In genomic region chr6:129981598-129981997, GRCh38 we compare ENCODE assay signal across 15 cellular contexts. TPM values are rescaled to one million over a fixed set of nuclear protein-coding genes. Genes with fewer than 3 reads are reported as not detected.
DNase-seq lines count a peak whose midpoint lies in the region; ATAC-seq, FAIRE-seq and TF ChIP-seq lines count a peak whose summit lies in the region.
"Had no signal": no experiment of that assay in that cellular context is flagged by ENCODE, and none has a peak within 500 bp of the region (broad histone marks: within the 10 kb centered on the region; RNA-seq: fewer than 3 reads in every experiment).

No MANE protein-coding gene starts in this region.

- no peaks in the 10 kb centered on the region; the same call in 2 of the 3 replicates for H3K9me3 ChIP-seq in GM12878 (replicated peaks; ENCODE audit: control insufficient read depth, insufficient read depth, low read length)
- peaks cover 3% of the 10 kb centered on the region for H3K9me3 ChIP-seq in mucosa of descending colon

- no peak overlapping the region for H3K27ac ChIP-seq in GM12878 (ENCODE audit: control insufficient read depth, insufficient read depth)

- peak; percentile 30; the same call in 1 of the 2 replicates for TF ChIP-seq RAD21 in GM12878 (IDR thresholded peaks at IDR 0.05; ENCODE audit: insufficient read depth, low read depth, low read length)

- SMC1A ChIA-PET in GM12878 (lab: Charles Lee; ENCODE audit: uncharacterized antibody, unreplicated experiment) = interaction anchor here (1.0 to 2.5 kb wide), 9 partner anchors 12 to 482 kb away, joined by 3 to 10 read pairs (median 6); no protein-coding TSS in a partner anchor

- H3K9ac ChIP-seq in GM12878 (ENCODE audit: control insufficient read depth, insufficient read depth, low read length) = no peak overlapping the region

- POLR2A ChIA-PET in GM12878 (lab: Charles Lee) = no interaction called here

- ATAC-seq in GM12878 (peak; percentile 49; the same call in 2 of the 3 replicates), GM18520 (IDR thresholded peaks at IDR 0.05; ENCODE audit: unreplicated experiment) (no peak), GM19351 (IDR thresholded peaks at IDR 0.05; ENCODE audit: unreplicated experiment) (no peak), mucosa of descending colon (no peak)
- ATAC-seq: T-helper 17 cell had no signal

- DNase-seq in Daoy (ENCODE audit: low read depth) (peak; percentile 11), GM12878 (ENCODE audit: low read depth, low spot score) (no peak), kidney glomerular epithelial cell (lab: John Stamatoyannopoulos, UW) (peak; percentile 18), NCI-H2081 treated with DMSO at 0.1 percent for 48 hours (lab: John Stamatoyannopoulos, UW) (no peak), mucosa of descending colon (no peak)
- DNase-seq: activated naive CD4-positive, alpha-beta T cell treated with anti-CD3 and anti-CD28 coated beads, Interleukin-2, amount 10 ng/mL, durations not matched to agents 7 days and 5 days; hypothalamus; NCI-H1417 treated with DMSO at 0.1 percent for 48 hours; NCI-H748 treated with DMSO at 0.1 percent for 48 hours; posterior cingulate gyrus; stimulated activated CD4-positive, alpha-beta T cell treated with anti-CD3 and anti-CD28 coated beads, Interleukin-2, amount 100 ng/mL, for 48 hours; T-helper 17 cell had no signal

- RAD21 ChIA-PET in GM12878 (lab: Charles Lee; ENCODE audit: unreplicated experiment) = interaction anchor here (0.7 to 1.8 kb wide), 6 partner anchors 40 to 611 kb away, joined by 3 to 10 read pairs (median 5); no protein-coding TSS in a partner anchor

- TF ChIP-seq CTCF in LNCAP (IDR thresholded peaks at IDR 0.05) (peak; percentile 61), GM12878 (IDR thresholded peaks at IDR 0.05 in 2 of 3, conservative IDR thresholded peaks at IDR 0.05 in 1 of 3; ENCODE audit: control insufficient read depth in 2 of 3, extremely low read depth in 1 of 3, insufficient read depth in 1 of 3, low read depth in 3 of 3, low read length in 3 of 3) (peak in 1 of 3 experiments; percentile 33; a peak in 1 of 6 replicates), mucosa of descending colon (IDR thresholded peaks at IDR 0.05) (no peak)

- no peaks in the 10 kb centered on the region; a peak in 1 of 4 replicates for H3K27me3 ChIP-seq in GM12878 (replicated peaks in 1 of 2; ENCODE audit: control insufficient read depth in 2 of 2, insufficient read depth in 2 of 2, low read length in 1 of 2)

- H4K20me1 ChIP-seq in GM12878 (ENCODE audit: control insufficient read depth, insufficient read depth) = no peaks in the 10 kb centered on the region

- H2AFZ ChIP-seq in GM12878 (ENCODE audit: control insufficient read depth, low read depth, low read length) = no peak overlapping the region

- no peak overlapping the region for H3K4me2 ChIP-seq in GM12878 (ENCODE audit: control insufficient read depth, insufficient read depth)

- H3K36me3 ChIP-seq in GM12878 (ENCODE audit: control insufficient read depth in 2 of 2, insufficient read depth in 2 of 2, low read length in 1 of 2) = no peaks in the 10 kb centered on the region
- H3K36me3 ChIP-seq in mucosa of descending colon (ENCODE audit: low read depth) = no peaks in the 10 kb centered on the region

- TF ChIP-seq EP300 in GM12878 (IDR thresholded peaks at IDR 0.05; ENCODE audit: borderline replicate concordance in 1 of 2, control insufficient read depth in 1 of 2, low read depth in 2 of 2, low read length in 2 of 2) = no peak

- no peaks in the 10 kb centered on the region for H3K79me2 ChIP-seq in GM12878 (ENCODE audit: control insufficient read depth, insufficient read depth, low read length)

- no peak for TF ChIP-seq POLR2A in GM12878 (IDR thresholded peaks at IDR 0.05; ENCODE audit: low read depth, low read length)

- in situ Hi-C loops in GM12878 (cut with MboI) = no loop called here

- 24% methylated on average over 2 of the region's 2 CpGs for WGBS in GM12878 (ENCODE audit: insufficient coverage, insufficient replicate concordance, low lambda C conversion rate, missing lambda C conversion rate)

- CTCF ChIA-PET in GM12878 (lab: Yijun Ruan, JAX) = interaction anchor here (0.7 to 3.9 kb wide), 22 partner anchors 9 to 611 kb away, joined by 3 to 22 read pairs (median 4); no protein-coding TSS in a partner anchor

- no peak for FAIRE-seq in GM12878 (lab: Jason Lieb, UNC)

- H3K4me1 ChIP-seq in GM12878 (ENCODE audit: control insufficient read depth, insufficient read depth, low read length) (no peaks in the 10 kb centered on the region), mucosa of descending colon (ENCODE audit: low read depth) (no peaks in the 10 kb centered on the region)

- H3K4me3 ChIP-seq in GM12878 (no peak overlapping the region), mucosa of descending colon (no peak overlapping the region)

- intact Hi-C loops in GM12878 (cut with micrococcal nuclease; ENCODE audit: unreplicated experiment) (no loop called here), mucosa of descending colon (cut with DNase I, micrococcal nuclease) (no loop called here)

- BruUV-seq in GM12878 (replicated peaks; lab: Mats Ljungman, UMichigan) = no TSS peak

TF ChIP-seq in GM12878, 131 proteins besides CTCF, POLR2A, EP300 and RAD21:
- TF ChIP-seq IRF5 (IDR thresholded peaks at IDR 0.05; ENCODE audit: borderline replicate concordance) (no peak), SMAD1 (IDR thresholded peaks at IDR 0.05; ENCODE audit: low read depth, partially characterized antibody) (no peak)

RNA-seq across cellular contexts. Expression of gene L3MBTL3, which starts 36.8 kb away (rescaled TPM):
- total RNA-seq in Daoy (2014; rRNA removed; shearing (Covaris generic)) = not detected in 2 replicates
- total RNA-seq in GM12878 (2013; cell fraction: nucleolus; rRNA removed) = 24.3 and 28.1 TPM in 2 replicates
- 2.9 and 4.2 TPM in 2 replicates for total RNA-seq in GM12878 (2014; rRNA removed)
- 5.3 and 6.5 TPM in 2 replicates for total RNA-seq in GM12878 (2014; rRNA removed; fragmentation: Illumina TruSeq; extraction: Trizol)
- 5.3 and 9.4 TPM in 2 replicates for total RNA-seq in GM12878 (2021)
- 3.7 TPM for polyA plus RNA-seq in GM12878 (2011; ENCODE audit: low read depth)
- polyA plus RNA-seq in GM12878 (2011; rRNA removed) = 8.8 and 8.9 TPM in 2 replicates
- 2.7 and 3.1 TPM in 2 replicates for polyA plus RNA-seq in GM12878 (2011; cell fraction: cytosol; rRNA removed)
- polyA plus RNA-seq in GM12878 (2011; cell fraction: nucleus; rRNA removed) = 10.1 and 16.3 TPM in 2 replicates
- polyA plus RNA-seq in GM12878 (2012) = 3.6 and 5.4 TPM in 2 replicates
- 6.9 and 8.6 TPM in 2 replicates for polyA plus RNA-seq in GM12878 (2014; fragmentation: Illumina TruSeq; extraction: Trizol)
- polyA plus RNA-seq in GM12878 (2014; fragmentation: Nextera tagmentation; extraction: Ambion mirVana) = 1 to 10 TPM; 1.6 to 6.2 TPM
- polyA plus RNA-seq in GM12878 (2014; rRNA removed) = 6.0 and 6.2 TPM in 2 replicates
- 1 to 10 TPM in 1 of 2 experiments, under 1 TPM in 1; 0.71 to 2.0 TPM for polyA plus RNA-seq in GM12878 (2016; fragmentation: Nextera tagmentation; extraction: Ambion mirVana)
- polyA minus RNA-seq in GM12878 (2011; rRNA and poly(A)+ RNA removed) = 4.0 and 7.5 TPM in 2 replicates
- 2.7 and 6.0 TPM in 2 replicates for polyA minus RNA-seq in GM12878 (2011; cell fraction: cytosol; rRNA and poly(A)+ RNA removed)
- 8.3 and 13.3 TPM in 2 replicates for polyA minus RNA-seq in GM12878 (2011; cell fraction: nucleus; rRNA and poly(A)+ RNA removed)
- total RNA-seq in mucosa of descending colon = 10 to 100 TPM in 2 of 3 donors, 1 to 10 TPM in 1; 9.2 to 13.0 (median 11.1) TPM

Comparison
In these comparisons a context has a peak if more than half of its experiments do, and no peak if none do; other contexts are left out.
1. DNase-seq: peak in Daoy (single experiment) and kidney glomerular epithelial cell (single experiment); none in GM12878 (single experiment), NCI-H2081 treated with DMSO at 0.1 percent for 48 hours (single experiment) and mucosa of descending colon (0 of 3).